Comparison of ENCODE assay signal across 24 cellular contexts in the genomic region with DNA sequence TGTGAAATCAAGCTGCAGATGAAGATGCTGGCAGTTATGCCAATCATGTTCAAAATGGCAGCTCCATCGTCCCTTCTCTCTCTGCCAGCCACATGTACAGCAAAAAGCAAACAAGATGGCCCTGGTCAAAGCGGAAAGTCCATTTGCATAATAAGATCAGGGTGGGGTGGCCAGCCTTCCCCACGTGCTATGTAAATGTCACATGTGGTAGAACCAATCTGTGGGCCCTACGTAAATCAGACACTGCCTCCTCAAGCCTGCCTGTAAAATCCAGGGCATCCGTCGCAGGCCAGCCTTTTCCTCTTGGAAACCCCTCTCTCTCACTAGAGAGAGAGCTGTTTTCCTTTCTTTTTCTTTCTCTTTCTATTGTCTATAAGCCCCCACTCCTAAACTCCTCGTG.
"Had no signal": no experiment of that assay in that cellular context is flagged by ENCODE, and none has a peak within 500 bp of the region (broad histone marks: within the 10 kb centered on the region; RNA-seq: fewer than 3 reads in every experiment).

No MANE protein-coding gene starts in this region.

- H3K9me3 ChIP-seq: MG63, Peyer's patch, SJCRH30 had no signal

- H3K36me3 ChIP-seq: MG63, Peyer's patch, SJCRH30 had no signal

- H3K4me1 Mint-ChIP-seq: T-cell had no signal

- H3K9me3 Mint-ChIP-seq: T-cell had no signal

- H3K36me3 Mint-ChIP-seq: T-cell had no signal

- H3K4me3 Mint-ChIP-seq: T-cell had no signal

- H3K4me3 ChIP-seq: MG63, PC-9, Peyer's patch, SJCRH30, SK-N-MC had no signal

- ATAC-seq: Right ventricle myocardium inferior, T-cell had no signal

- H3K4me2 ChIP-seq: PC-9 had no signal

- H3K27me3 ChIP-seq: MG63, Peyer's patch, SJCRH30 had no signal

- DNase-seq: IMR-90; Karpas-422; KG1; MG63; NCI-H1092; NCI-H1105 treated with DMSO at 0.1 percent for 48 hours; NCI-H1417 treated with DMSO at 0.1 percent for 48 hours; NCI-H1694; NCI-H187 treated with DMSO at 0.1 percent for 48 hours; NCI-H2029 treated with DMSO at 0.1 percent for 48 hours; NCI-H2171 treated with DMSO at 0.1 percent for 48 hours; NCI-H345; NCI-H446 treated with DMSO at 0.1 percent for 48 hours; NCI-H510A treated with DMSO at 0.1 percent for 48 hours; NCI-H526; NK-92 treated with Interleukin-12 subunit alpha and Interleukin-12 subunit beta, amount 100 ng/mL, for 24 hours; PC-9; Peyer's patch; SHP77 treated with DMSO at 0.1 percent for 48 hours; SJCRH30; SW 1271; T-cell had no signal

- H2AFZ ChIP-seq: PC-9 had no signal

- H3K27ac ChIP-seq: PC-9, Peyer's patch, SJCRH30, SK-N-MC had no signal

- H3K4me1 ChIP-seq: Peyer's patch, SJCRH30 had no signal

- H3K27ac Mint-ChIP-seq: T-cell had no signal
